In the genomic region with DNA sequence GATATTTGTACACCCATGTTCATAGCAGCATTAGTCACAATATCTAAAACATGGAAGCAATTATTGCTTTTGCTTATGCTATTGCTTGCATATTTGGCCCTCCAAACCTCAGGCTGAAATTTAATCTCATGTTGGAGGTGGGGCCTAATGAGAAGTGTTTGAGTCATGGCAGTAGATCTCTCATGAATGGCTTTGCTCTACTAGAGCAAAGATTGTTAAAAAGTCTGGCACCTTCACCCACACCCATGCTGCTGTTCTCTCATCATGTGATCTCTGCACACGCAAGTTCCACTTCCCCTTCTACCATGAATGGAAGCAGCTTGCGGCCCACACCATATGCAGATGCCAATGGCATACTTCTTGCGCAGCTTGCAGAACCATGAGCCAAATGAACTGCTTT, we compare ENCODE assay signal across 16 cellular contexts. TPM values are rescaled to one million over a fixed set of nuclear protein-coding genes. Genes with fewer than 3 reads are reported as not detected.
DNase-seq lines count a peak whose midpoint lies in the region; ATAC-seq, FAIRE-seq and TF ChIP-seq lines count a peak whose summit lies in the region.
"Had no signal": no experiment of that assay in that cellular context is flagged by ENCODE, and none has a peak within 500 bp of the region (broad histone marks: within the 10 kb centered on the region; RNA-seq: fewer than 3 reads in every experiment).

No MANE protein-coding gene starts in this region.

- H3K9me3 ChIP-seq in keratinocyte (ENCODE audit: control insufficient read depth, low read depth, low read length) = no peaks in the 10 kb centered on the region
- H3K9me3 ChIP-seq in ovary = no peaks in the 10 kb centered on the region

- 95 to 98% (median 98%) methylated on average over 3 of the region's 3 CpGs for WGBS in ovary, 3 donors

- H3K9me1 ChIP-seq in keratinocyte (ENCODE audit: control insufficient read depth, extremely low read depth, insufficient read depth, low read length) = no peaks in the 10 kb centered on the region

- no peak for TF ChIP-seq EP300 in ovary (IDR thresholded peaks at IDR 0.05)

- H3K4me3 ChIP-seq in keratinocyte (ENCODE audit: control insufficient read depth in 2 of 3, extremely low read depth in 1 of 3, insufficient read depth in 2 of 3, low read depth in 1 of 3, low read length in 3 of 3) = no peak overlapping the region
- no peak overlapping the region for H3K4me3 ChIP-seq in ovary
- H3K4me3 ChIP-seq: coronary artery had no signal

- in situ Hi-C loops in G401 (cut with HindIII; ENCODE audit: low sequenced_read_pairs) = no loop called here

- no peak for TF ChIP-seq CTCF in keratinocyte (optimal IDR thresholded peaks at IDR 0.05 in 1 of 3, IDR thresholded peaks at IDR 0.05 in 1 of 3, conservative IDR thresholded peaks at IDR 0.05 in 1 of 3; ENCODE audit: extremely low read depth in 1 of 3, insufficient read depth in 2 of 3, low read length in 3 of 3)
- TF ChIP-seq CTCF in ovary (IDR thresholded peaks at IDR 0.05) = no peak

- peaks cover 10% of the 10 kb centered on the region for H3K4me1 ChIP-seq in keratinocyte (ENCODE audit: control insufficient read depth, extremely low read depth, insufficient read depth, low read length)
- H3K4me1 ChIP-seq in ovary (ENCODE audit: insufficient read depth) = no peaks in the 10 kb centered on the region

- no peak overlapping the region for H3K4me2 ChIP-seq in keratinocyte (ENCODE audit: control insufficient read depth, extremely low read depth, insufficient read depth, low read depth, low read length)

- dilution Hi-C loops in keratinocyte (cut with MboI; ENCODE audit: extremely low pct_ligation_motif_present, low sequenced_read_pairs) = no loop called here

- H3K79me2 ChIP-seq in keratinocyte (ENCODE audit: control insufficient read depth, insufficient read depth, low read length) = no peaks in the 10 kb centered on the region

- intact Hi-C loops in left cardiac atrium (cut with DNase I) = no loop called here
- intact Hi-C loops in ovary (cut with DNase I) = no loop called here

- H4K20me1 ChIP-seq in keratinocyte (ENCODE audit: control insufficient read depth, extremely low read depth, insufficient read depth, low read length) = no peaks in the 10 kb centered on the region

- peak; percentile 81 for DNase-seq in Daoy (ENCODE audit: low read depth)
- DNase-seq in HT1080 (ENCODE audit: low read depth) = peak; percentile 65
- DNase-seq in amniotic epithelial cell (ENCODE audit: low read depth) = peak; percentile 38
- DNase-seq in keratinocyte (ENCODE audit: low read depth, low spot score) = no peak
- no peak for DNase-seq in G401 (ENCODE audit: low spot score)
- no peak for DNase-seq in left cardiac atrium
- DNase-seq in ovary = no peak
- DNase-seq: activated CD4-positive, alpha-beta T cell treated with anti-CD3 and anti-CD28 coated beads, Interleukin-2, amount 50 U/mL, for 4 hours; activated naive CD4-positive, alpha-beta T cell treated with anti-CD3 and anti-CD28 coated beads, Interleukin-2, amount 10 ng/mL, durations not matched to agents 7 days and 5 days; glutamatergic neuron; NCI-H526 treated with DMSO at 0.1 percent for 48 hours; nucleus accumbens; stimulated activated CD4-positive, alpha-beta T cell treated with anti-CD3 and anti-CD28 coated beads, Interleukin-15, amount 100 ng/mL, for 24 hours; SW 1271 had no signal

- H3K9ac ChIP-seq in keratinocyte (ENCODE audit: control insufficient read depth, extremely low read depth, insufficient read depth, low read length) = no peak overlapping the region

- ATAC-seq in left cardiac atrium (no peak), GM18867 (IDR thresholded peaks at IDR 0.05; ENCODE audit: unreplicated experiment) (no peak)

- TF ChIP-seq POLR2A in ovary (IDR thresholded peaks at IDR 0.05) = no peak

- no peaks in the 10 kb centered on the region for H3K27me3 ChIP-seq in keratinocyte (ENCODE audit: control insufficient read depth, extremely low read depth, insufficient read depth, low read length)
- H3K27me3 ChIP-seq in ovary = no peaks in the 10 kb centered on the region

- H3K36me3 ChIP-seq in keratinocyte (ENCODE audit: control insufficient read depth in 2 of 2, extremely low read depth in 1 of 2, insufficient read depth in 2 of 2, low read length in 2 of 2) (no peaks in the 10 kb centered on the region), ovary (no peaks in the 10 kb centered on the region)

- H2AFZ ChIP-seq in keratinocyte (ENCODE audit: control insufficient read depth, low read length) = no peak overlapping the region

- H3K27ac ChIP-seq in keratinocyte (ENCODE audit: control insufficient read depth, insufficient read depth, low read length) (no peak overlapping the region), ovary (no peak overlapping the region)
- H3K27ac ChIP-seq: coronary artery had no signal

- FAIRE-seq in keratinocyte (lab: Jason Lieb, UNC) = peak; percentile 75

RNA-seq across cellular contexts. Expression of a gene that starts 15.1 kb away (rescaled TPM):
- 43.7 and 44.9 TPM in 2 replicates for total RNA-seq in Daoy (2014; rRNA removed; shearing (Covaris generic))
- 28.5 and 41.1 TPM in 2 replicates for total RNA-seq in HT1080 (2014; rRNA removed; shearing (Covaris generic))
- polyA plus RNA-seq in HT1080 (2015; cell fraction: cytosol; rRNA removed) = 86.4 and 103 TPM in 2 replicates
- polyA plus RNA-seq in HT1080 (2015; cell fraction: nucleus; rRNA removed) = 135 and 140 TPM in 2 replicates
- polyA plus RNA-seq in keratinocyte (50.2 to 64.8 TPM (median 61.6 TPM) in 3 replicates), ovary (100 to 1,000 TPM in 1 of 2 donors, 10 to 100 TPM in 1; 41.8 to 103 TPM)
- 66.6 TPM for polyA plus RNA-seq in keratinocyte (2011; ENCODE audit: low read depth)
- polyA plus RNA-seq in keratinocyte (2011; cell fraction: cytosol; rRNA removed) = 47.6 and 70.8 TPM in 2 replicates
- 63.8 and 71.8 TPM in 2 replicates for polyA plus RNA-seq in keratinocyte (2011; cell fraction: nucleus; rRNA removed)
- 57.3 and 60.0 TPM in 2 replicates for polyA plus RNA-seq in keratinocyte (2012; ENCODE audit: low replicate concordance)
- 44.2 to 62.5 TPM (median 56.9 TPM) in 3 replicates for polyA minus RNA-seq in keratinocyte
- 28.8 TPM for polyA minus RNA-seq in keratinocyte (2011; cell fraction: cytosol; rRNA and poly(A)+ RNA removed)
- 24.9 and 46.2 TPM in 2 replicates for polyA minus RNA-seq in keratinocyte (2011; cell fraction: nucleus; rRNA and poly(A)+ RNA removed)
- total RNA-seq in G401 (2014; rRNA removed; shearing (Covaris generic)) = 20.5 and 24.2 TPM in 2 replicates
- total RNA-seq in left cardiac atrium (10 to 100 TPM; 42.9 to 55.7 TPM), ovary (100 to 1,000 TPM in 2 of 7 donors, 10 to 100 TPM in 5; 41.1 to 113 (median 85.8) TPM)

RNA-seq across cellular contexts. Expression of a gene that starts 58.8 kb away (rescaled TPM):
- total RNA-seq in Daoy (2014; rRNA removed; shearing (Covaris generic)) = 12.9 and 23.2 TPM in 2 replicates
- 19.9 and 22.0 TPM in 2 replicates for total RNA-seq in HT1080 (2014; rRNA removed; shearing (Covaris generic))
- polyA plus RNA-seq in HT1080 (2015; cell fraction: cytosol; rRNA removed) = 30.8 and 30.9 TPM in 2 replicates
- 53.4 and 65.8 TPM in 2 replicates for polyA plus RNA-seq in HT1080 (2015; cell fraction: nucleus; rRNA removed)
- 1.5 to 2.3 TPM (median 1.8 TPM) in 3 replicates for polyA plus RNA-seq in keratinocyte
- polyA plus RNA-seq in keratinocyte (2011; ENCODE audit: low read depth) = not detected
- 0.90 and 1.5 TPM in 2 replicates for polyA plus RNA-seq in keratinocyte (2011; cell fraction: cytosol; rRNA removed)
- polyA plus RNA-seq in keratinocyte (2011; cell fraction: nucleus; rRNA removed) = 3.6 and 5.6 TPM in 2 replicates
- polyA plus RNA-seq in keratinocyte (2012; ENCODE audit: low replicate concordance) = 0.34 and 1.4 TPM in 2 replicates
- 0.32 to 2.8 TPM (median 1.2 TPM) in 3 replicates for polyA minus RNA-seq in keratinocyte
- 0.96 TPM for polyA minus RNA-seq in keratinocyte (2011; cell fraction: cytosol; rRNA and poly(A)+ RNA removed)
- 3.5 and 4.2 TPM in 2 replicates for polyA minus RNA-seq in keratinocyte (2011; cell fraction: nucleus; rRNA and poly(A)+ RNA removed)
- total RNA-seq in G401 (2014; rRNA removed; shearing (Covaris generic)) = 12.7 and 13.4 TPM in 2 replicates
- total RNA-seq in left cardiac atrium = 10 to 100 TPM; 30.8 to 44.1 TPM
- total RNA-seq in ovary = 10 to 100 TPM; 24.2 to 57.6 (median 44.3) TPM
- 10 to 100 TPM; 13.1 to 48.6 TPM for polyA plus RNA-seq in ovary

Comparison
In these comparisons a context has a peak if more than half of its experiments do, and no peak if none do; other contexts are left out.
1. DNase-seq: peak in Daoy (single experiment), HT1080 (single experiment) and amniotic epithelial cell (single experiment); none in keratinocyte (single experiment), G401 (single experiment), left cardiac atrium (single experiment) and ovary (0 of 5).